Comparison of ENCODE assay signal across 9 cellular contexts in the genomic region with DNA sequence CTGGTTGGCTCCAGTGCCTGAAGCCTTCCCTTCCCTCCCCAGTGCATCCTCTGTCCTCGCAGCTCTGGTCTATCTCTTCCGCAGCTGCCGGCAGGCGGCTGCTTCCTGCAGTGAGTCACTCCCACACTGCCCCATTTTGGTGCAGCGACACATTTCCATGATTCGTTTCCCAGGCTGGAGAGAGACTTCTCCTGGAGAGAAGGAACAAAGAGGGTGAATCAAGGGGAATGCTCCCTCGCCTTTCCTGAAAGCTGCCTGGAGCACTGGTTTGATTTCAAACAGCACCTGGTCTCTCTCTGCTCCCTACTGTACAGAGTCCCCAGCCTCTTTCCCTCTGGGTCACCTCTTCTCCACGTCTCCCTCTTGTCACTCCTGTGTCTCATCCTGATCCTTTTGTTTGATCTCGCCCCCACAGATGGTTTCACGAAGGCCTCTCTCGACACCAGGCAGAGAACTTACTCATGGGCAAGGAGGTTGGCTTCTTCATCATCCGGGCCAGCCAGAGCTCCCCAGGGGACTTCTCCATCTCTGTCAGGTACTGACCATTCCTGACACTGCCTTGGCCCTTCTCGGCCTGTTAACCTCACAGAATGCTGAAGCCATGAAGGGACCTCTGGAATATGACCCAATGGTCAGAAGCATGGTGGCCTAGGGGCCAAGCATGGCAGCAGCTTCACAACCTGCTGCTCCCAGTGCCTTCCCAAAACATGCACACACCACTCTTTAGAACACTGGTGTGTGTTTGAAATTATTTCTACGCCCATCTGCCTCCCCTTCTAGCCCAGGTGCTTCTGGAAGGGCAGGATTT. TPM values are rescaled to one million over a fixed set of nuclear protein-coding genes. Genes with fewer than 3 reads are reported as not detected.
A peak's percentile ranks its signal among the peaks of the same experiment; 100 is the strongest.
DNase-seq lines count a peak whose midpoint lies in the region; TF ChIP-seq lines count a peak whose summit lies in the region.
"Had no signal": no experiment of that assay in that cellular context is flagged by ENCODE, and none has a peak within 500 bp of the region (broad histone marks: within the 10 kb centered on the region; RNA-seq: fewer than 3 reads in every experiment).

Gene TMA7B (plus strand): TSS at position 758 of the 808 bp plus-strand sequence. CDS start 3,978 bp downstream, outside the sequence.

- H3K9me3 ChIP-seq in BE2C (no peaks in the 10 kb centered on the region), KOPT-K1 (ENCODE audit: insufficient read depth, low read length, poor library complexity, severe bottlenecking) (no peaks in the 10 kb centered on the region), spleen (no peaks in the 10 kb centered on the region), suprapubic skin (no peaks in the 10 kb centered on the region)
- H3K9me3 ChIP-seq: thoracic aorta had no signal

- intact Hi-C loops in cardiac septum (cut with DNase I) = no loop called here
- intact Hi-C loops in spleen (cut with DNase I; ENCODE audit: low total_unique reads) = no loop called here

- H3K4me1 ChIP-seq in BE2C (peaks cover 6% of the 10 kb centered on the region), spleen (peaks cover 22 to 87% (median 49%) of the 10 kb centered on the region in 6 donors), suprapubic skin (peaks cover 9% of the 10 kb centered on the region)

- H3K36me3 ChIP-seq in BE2C (no peaks in the 10 kb centered on the region), KOPT-K1 (ENCODE audit: insufficient read depth, low read length) (peaks cover 100% of the 10 kb centered on the region), spleen (peaks cover 0 to 63% (median 1%) of the 10 kb centered on the region in 6 donors), suprapubic skin (no peaks in the 10 kb centered on the region)
- H3K36me3 ChIP-seq: thoracic aorta had no signal

- H3K4me3 ChIP-seq in BE2C (ENCODE audit: low read depth, low read length) = no peak within 1 kb of the TSS
- no peak within 1 kb of the TSS for H3K4me3 ChIP-seq in spleen
- H3K4me3 ChIP-seq in suprapubic skin = no peak within 1 kb of the TSS
- H3K4me3 ChIP-seq: thoracic aorta had no signal

- peak; percentile 65 for TF ChIP-seq CTCF in BE2C (IDR thresholded peaks at IDR 0.05; ENCODE audit: low read depth, low read length)
- TF ChIP-seq CTCF in spleen (IDR thresholded peaks at IDR 0.05 in 8 of 11, conservative IDR thresholded peaks at IDR 0.05 in 3 of 11) = peak in 8 of 11 experiments; percentile 11 to 55 (median 32)
- peak in 1 of 2 donors; percentile 45 for TF ChIP-seq CTCF in suprapubic skin (IDR thresholded peaks at IDR 0.05)

- no peak for TF ChIP-seq EP300 in suprapubic skin (IDR thresholded peaks at IDR 0.05)

- DNase-seq in BE2C (peak; percentile 79), cardiac septum (ENCODE audit: low spot score) (peak; percentile 82), spleen (peak; percentile 80), suprapubic skin (ENCODE audit: low spot score in 2 of 2) (no peak), D341Med (ENCODE audit: low spot score) (no peak), GM19240 (ENCODE audit: insufficient read length, low spot score) (no peak)
- DNase-seq in activated CD8-positive, alpha-beta memory T cell treated with anti-CD3 and anti-CD28 coated beads, Interleukin-2, amount 50 U/mL, for 48 hours = peak; percentile 64

- H3K27ac ChIP-seq in KOPT-K1 (ENCODE audit: low read depth, low read length, poor library complexity, severe bottlenecking) (peak within 1 kb of the TSS; percentile 99), spleen (peak within 1 kb of the TSS in 7 of 8 donors; percentile 54 to 87 (median 74)), suprapubic skin (no peak within 1 kb of the TSS)
- H3K27ac ChIP-seq: thoracic aorta had no signal

- H3K27me3 ChIP-seq in BE2C (no peaks in the 10 kb centered on the region), spleen (replicated peaks in 1 of 7) (peaks cover 0 to 14% (median 0%) of the 10 kb centered on the region in 7 donors), suprapubic skin (peaks cover 9% of the 10 kb centered on the region)

- no peak for TF ChIP-seq POLR2A in spleen (IDR thresholded peaks at IDR 0.05)
- no peak for TF ChIP-seq POLR2A in suprapubic skin (IDR thresholded peaks at IDR 0.05)

- WGBS in spleen, 5 donors = 53 to 67% (median 55%) methylated on average over 12 to 14 of the region's 14 CpGs
- 52% methylated on average over 14 of the region's 14 CpGs for WGBS in suprapubic skin

RNA-seq across cellular contexts. Expression of gene TMA7B, which starts in this region (rescaled TPM):
- not detected for polyA plus RNA-seq in BE2C (2012; ENCODE audit: insufficient read depth, insufficient read length, low read depth)
- total RNA-seq in cardiac septum (not detected), spleen (1 to 10 TPM; 1.5 to 4.2 (median 2.7) TPM), suprapubic skin (1 to 10 TPM in 1 of 4 donors, under 1 TPM in 1, not detected in 2; 0.76 to 1.4 TPM)
- polyA plus RNA-seq in spleen = under 1 TPM; 0.29 to 0.45 (median 0.35) TPM

Comparison
In these comparisons a context has a peak if more than half of its experiments do, and no peak if none do; other contexts are left out.
1. Peak in DNase-seq in cardiac septum; RNA of the gene not detected or under 1 TPM.
2. DNase-seq: peak in BE2C (single experiment), activated CD8-positive, alpha-beta memory T cell treated with anti-CD3 and anti-CD28 coated beads, Interleukin-2, amount 50 U/mL, for 48 hours (single experiment) and spleen (single experiment); none in suprapubic skin (0 of 2), D341Med (single experiment) and GM19240 (single experiment).